ENCODE assay signal across 7 cellular contexts in the genomic region with DNA sequence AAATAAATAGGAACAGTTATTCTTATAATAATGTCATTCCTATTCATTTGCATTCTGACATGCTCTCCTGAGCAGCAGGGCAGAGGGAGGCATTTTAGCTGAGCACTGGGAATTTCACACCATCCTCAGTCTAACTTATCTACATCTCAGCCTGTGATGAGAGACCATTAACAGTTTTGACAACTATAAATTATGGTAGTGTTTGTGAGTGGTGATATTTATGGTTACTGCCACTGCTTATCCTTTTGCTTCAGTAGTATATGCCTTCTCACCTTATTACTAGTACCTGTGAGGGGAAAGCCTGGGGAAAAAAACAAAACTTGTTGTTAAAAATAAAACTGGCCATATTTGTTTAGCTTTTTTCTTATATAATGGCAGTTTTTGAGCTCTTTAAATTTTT.
"Had no signal": no experiment of that assay in that cellular context is flagged by ENCODE, and none has a peak within 500 bp of the region (broad histone marks: within the 10 kb centered on the region; RNA-seq: fewer than 3 reads in every experiment).

No MANE protein-coding gene starts in this region.

- H3K4me2 ChIP-seq: KMS-11 had no signal

- H3K9ac ChIP-seq: KMS-11 had no signal

- DNase-seq: IMR-90, KBM-7, KG1 had no signal

- H3K27ac Mint-ChIP-seq: IgD-negative memory B cell had no signal

- FAIRE-seq: HepG2 had no signal

- H3K27ac ChIP-seq: HL-60, KMS-11 had no signal

- ATAC-seq: HepG2 had no signal

- H3K4me3 Mint-ChIP-seq: IgD-negative memory B cell had no signal

- H3K9me3 Mint-ChIP-seq: IgD-negative memory B cell had no signal
